9 cellular contexts compared by ENCODE assay signal in the genomic region with DNA sequence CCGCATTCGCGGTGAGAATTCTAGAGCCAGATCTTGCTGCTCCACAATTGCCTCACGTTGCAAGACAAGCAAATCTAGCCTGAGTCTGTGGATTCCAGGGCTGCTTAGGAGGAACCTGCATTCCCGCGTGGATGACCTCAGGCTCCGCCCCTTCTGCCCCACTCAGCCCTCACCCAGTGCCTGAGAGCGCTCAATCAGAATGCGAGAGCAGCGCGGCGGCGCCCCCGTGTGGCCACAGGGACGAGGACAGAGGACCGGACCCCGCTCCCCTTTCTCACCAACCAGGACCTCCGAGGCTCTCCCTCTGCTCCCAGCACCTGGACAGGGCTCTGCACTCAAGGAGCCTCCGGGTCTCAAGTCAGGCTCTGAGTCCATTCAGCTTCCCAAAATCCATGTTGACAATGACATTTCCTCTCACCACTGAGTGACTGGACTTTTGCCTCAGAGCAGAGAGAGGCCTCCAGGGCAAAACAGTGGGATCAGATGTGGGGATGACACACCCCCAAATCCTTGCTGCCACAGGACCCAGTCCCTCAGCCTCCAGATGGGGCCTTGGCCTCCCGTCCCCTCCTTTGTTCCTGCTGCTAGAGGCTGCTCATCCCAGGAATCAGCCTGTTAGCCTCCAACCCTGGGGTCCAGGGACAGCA. TPM values are rescaled to one million over a fixed set of nuclear protein-coding genes. Genes with fewer than 3 reads are reported as not detected.
DNase-seq lines count a peak whose midpoint lies in the region; ATAC-seq and TF ChIP-seq lines count a peak whose summit lies in the region.
"Had no signal": no experiment of that assay in that cellular context is flagged by ENCODE, and none has a peak within 500 bp of the region (broad histone marks: within the 10 kb centered on the region; RNA-seq: fewer than 3 reads in every experiment).

No MANE protein-coding gene starts in this region.

- 15% methylated on average over 20 of the region's 20 CpGs for WGBS in HUES64

- no peaks in the 10 kb centered on the region for H3K9me3 Mint-ChIP-seq in activated T-cell treated with anti-CD3 and anti-CD28 coated beads, Interleukin-2, amount 50 U/mL, for 72 hours
- H3K9me3 Mint-ChIP-seq in nephron progenitor cell, result no peaks in the 10 kb centered on the region

- POLR2A ChIA-PET in Panc1 (lab: Charles Lee), result no interaction called here

- H3K4me3 ChIP-seq in HUES64 (ENCODE audit: low read length), result peak overlapping the region; percentile 21; the same call in 1 of the 2 replicates
- H3K4me3 ChIP-seq in Panc1 (ENCODE audit: low read depth in 2 of 2, low read length in 2 of 2), result no peak overlapping the region
- H3K4me3 ChIP-seq: skin epidermis had no signal

- intact Hi-C loops in Panc1 (cut with micrococcal nuclease; ENCODE audit: unreplicated experiment), result loop anchor here (2.0 to 5.0 kb wide), 2 partner anchors 40 to 160 kb away; no protein-coding TSS in a partner anchor

- H3K27ac ChIP-seq in HUES64 (ENCODE audit: low read depth, low read length) (no peak overlapping the region), Panc1 (ENCODE audit: low read length) (no peak overlapping the region)
- H3K27ac ChIP-seq: skin epidermis had no signal

- H3K9me3 ChIP-seq in HUES64 (ENCODE audit: insufficient read depth, low read depth, low read length) (no peaks in the 10 kb centered on the region), Panc1 (ENCODE audit: control insufficient read depth, insufficient read depth, low read depth, low read length) (no peaks in the 10 kb centered on the region)

- in situ Hi-C loops in Panc1 (cut with HindIII; ENCODE audit: low pct_unique_long_range_greater_than_20kb, low sequenced_read_pairs), result no loop called here

- H3K36me3 ChIP-seq in HUES64 (ENCODE audit: insufficient read depth, low read length), result no peaks in the 10 kb centered on the region
- H3K36me3 ChIP-seq in Panc1 (ENCODE audit: control insufficient read depth, insufficient read depth, low read length), result no peaks in the 10 kb centered on the region

- no peaks in the 10 kb centered on the region for H3K36me3 Mint-ChIP-seq in activated T-cell treated with anti-CD3 and anti-CD28 coated beads, Interleukin-2, amount 50 U/mL, for 72 hours (ENCODE audit: insufficient read depth in 2 of 2)
- no peaks in the 10 kb centered on the region for H3K36me3 Mint-ChIP-seq in nephron progenitor cell (ENCODE audit: low read depth)

- H3K4me1 ChIP-seq in HUES64 (ENCODE audit: insufficient read depth, low read length), result no peaks in the 10 kb centered on the region
- H3K4me1 ChIP-seq in Panc1 (ENCODE audit: control insufficient read depth, insufficient read depth, low read length), result no peaks in the 10 kb centered on the region

- CTCF ChIA-PET in Panc1 (lab: Charles Lee), result interaction anchor here (1.2 to 1.4 kb wide), 2 partner anchors 38 to 178 kb away, joined by 5 to 6 read pairs; no protein-coding TSS in a partner anchor

- BruUV-seq in Panc1 (replicated peaks; lab: Mats Ljungman, UMichigan), result no TSS peak

- ATAC-seq in Panc1, result peak; percentile 99
- ATAC-seq in activated T-cell treated with anti-CD3 and anti-CD28 coated beads, Interleukin-2, amount 50 U/mL, for 72 hours (replicated peaks in 1 of 2), result peak; percentile 98 to 99
- ATAC-seq in stimulated activated naive CD8-positive, alpha-beta T cell treated with anti-CD3 and anti-CD28 coated beads, Interleukin-15, Interleukin-2, amounts not matched to agents 100 U/mL and 50 U/mL, for 24 hours, result peak; percentile 98

- peak overlapping the region in 1 of 2 donors; percentile 18 for H3K4me3 Mint-ChIP-seq in activated T-cell treated with anti-CD3 and anti-CD28 coated beads, Interleukin-2, amount 50 U/mL, for 72 hours
- H3K4me3 Mint-ChIP-seq in nephron progenitor cell, result no peak overlapping the region

- no peak overlapping the region for H3K9ac ChIP-seq in HUES64 (ENCODE audit: low read depth, low read length)

- DNase-seq in DMS79 treated with DMSO at 0.1 percent for 48 hours (lab: John Stamatoyannopoulos, UW), result peak; percentile 16
- no peak for DNase-seq in DMS79 (lab: John Stamatoyannopoulos, UW)
- DNase-seq in Panc1 (ENCODE audit: low read depth, low spot score), result peak; percentile 33
- DNase-seq in activated T-cell treated with anti-CD3 and anti-CD28 coated beads, Interleukin-2, amount 50 U/mL, for 72 hours, result peak; percentile 90 to 92
- peak; percentile 58 for DNase-seq in fibroblast of peridontal ligament (ENCODE audit: extremely low read depth)
- peak; percentile 97 for DNase-seq in nephron progenitor cell
- DNase-seq in stimulated activated naive CD8-positive, alpha-beta T cell treated with anti-CD3 and anti-CD28 coated beads, Interleukin-15, Interleukin-2, amounts not matched to agents 100 U/mL and 50 U/mL, for 24 hours, result peak; percentile 95

- TF ChIP-seq CTCF in Panc1 (IDR thresholded peaks at IDR 0.05), result peak; percentile 96
- TF ChIP-seq CTCF in nephron progenitor cell (IDR thresholded peaks at IDR 0.05), result peak; percentile 94

- H3K27me3 Mint-ChIP-seq in activated T-cell treated with anti-CD3 and anti-CD28 coated beads, Interleukin-2, amount 50 U/mL, for 72 hours (ENCODE audit: low read depth), result peaks cover 53% of the 10 kb centered on the region
- peaks cover 63% of the 10 kb centered on the region for H3K27me3 Mint-ChIP-seq in nephron progenitor cell (ENCODE audit: low read depth, poor library complexity)

- H3K4me1 Mint-ChIP-seq in activated T-cell treated with anti-CD3 and anti-CD28 coated beads, Interleukin-2, amount 50 U/mL, for 72 hours (ENCODE audit: low read depth), result peaks cover 6% of the 10 kb centered on the region
- H3K4me1 Mint-ChIP-seq in nephron progenitor cell, result no peaks in the 10 kb centered on the region

- H3K27me3 ChIP-seq in HUES64 (ENCODE audit: insufficient read depth, low read length) (peaks cover 14% of the 10 kb centered on the region), Panc1 (ENCODE audit: control insufficient read depth, insufficient read depth, low read length) (peaks cover 16% of the 10 kb centered on the region)

- H3K27ac Mint-ChIP-seq in activated T-cell treated with anti-CD3 and anti-CD28 coated beads, Interleukin-2, amount 50 U/mL, for 72 hours, result no peak overlapping the region
- no peak overlapping the region for H3K27ac Mint-ChIP-seq in nephron progenitor cell

RNA-seq across cellular contexts. Expression of a gene that starts 52.0 kb away (rescaled TPM):
- polyA plus RNA-seq in HUES64 (2013, experiment 1 of 2), result 56.8 TPM
- 56.4 TPM for polyA plus RNA-seq in HUES64 (2013, experiment 2 of 2)
- total RNA-seq in Panc1 (2021; ENCODE audit: unreplicated experiment), result 81.3 TPM
- 120 TPM for polyA plus RNA-seq in Panc1 (2012; ENCODE audit: insufficient read length)
- total RNA-seq in activated T-cell treated with anti-CD3 and anti-CD28 coated beads, Interleukin-2, amount 50 U/mL, for 72 hours, result 10 to 100 TPM; 26.4 to 31.1 TPM
